ENCODE assay signal across 1 cellular context in the genomic region with DNA sequence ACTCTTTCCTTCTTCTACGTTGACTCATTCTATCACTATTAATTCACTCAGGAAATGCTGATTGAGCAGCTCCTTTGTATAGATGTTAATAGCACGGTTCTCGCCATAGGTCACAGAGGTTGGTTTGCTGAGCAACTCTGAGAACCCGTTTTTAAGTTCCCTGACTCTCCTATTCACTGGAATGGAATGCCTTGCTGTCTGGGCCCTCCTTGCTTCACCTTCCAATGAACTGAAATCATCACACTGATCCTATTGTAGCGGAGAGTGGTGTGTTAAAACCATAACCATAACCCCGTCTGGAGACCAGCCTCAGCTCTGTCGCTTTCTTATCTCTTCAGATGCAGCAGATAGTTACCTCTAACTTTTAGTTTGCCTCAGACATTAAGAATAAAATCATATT.
TF ChIP-seq lines count a peak whose summit lies in the region.

No MANE protein-coding gene starts in this region.

TF ChIP-seq in H1, 55 proteins besides CTCF, POLR2A, EP300 and RAD21:
- peak; percentile 40; the same call in 1 of the 2 replicates for TF ChIP-seq MAFK (IDR thresholded peaks at IDR 0.05; ENCODE audit: low read depth, low read length)
- TF ChIP-seq EGR1 (IDR thresholded peaks at IDR 0.05; ENCODE audit: borderline replicate concordance, low read depth, low read length), result no peak
- TF ChIP-seq EZH2 (IDR thresholded peaks at IDR 0.05; ENCODE audit: low read depth, low read length, severe bottlenecking), result no peak
- TF ChIP-seq SUZ12 (IDR thresholded peaks at IDR 0.05; ENCODE audit: low read length), result no peak
